In genomic region chr3:115146032-115146417, GRCh38 we compare ENCODE assay signal across 8 cellular contexts. TPM values are rescaled to one million over a fixed set of nuclear protein-coding genes. Genes with fewer than 3 reads are reported as not detected.
DNase-seq lines count a peak whose midpoint lies in the region; ATAC-seq and TF ChIP-seq lines count a peak whose summit lies in the region.

No MANE protein-coding gene starts in this region.

- H3K27ac ChIP-seq in A673 (ENCODE audit: low read depth, low read length, poor library complexity, severe bottlenecking) (peak overlapping the region; percentile 95), liver (ENCODE audit: low read depth in 1 of 2, low read length in 2 of 2) (peak overlapping the region; percentile 90 to 97)

- TF ChIP-seq CTCF in A673 (conservative IDR thresholded peaks at IDR 0.05; ENCODE audit: low read depth, low read length) (no peak), GM13977 (IDR thresholded peaks at IDR 0.05; ENCODE audit: extremely low read depth, insufficient read depth, missing control alignments) (no peak), WI38 (IDR thresholded peaks at IDR 0.05; ENCODE audit: low read depth, low read length) (no peak), liver (IDR thresholded peaks at IDR 0.05; ENCODE audit: low read depth, low read length, missing input control) (no peak)

- peak overlapping the region; percentile 57 to 94 for H3K9ac ChIP-seq in liver (ENCODE audit: low read depth in 1 of 2, low read length in 2 of 2)

- peak overlapping the region; percentile 85 for H3K4me3 ChIP-seq in A673 (ENCODE audit: low read depth, low read length, poor library complexity, severe bottlenecking)
- H3K4me3 ChIP-seq in WI38 (ENCODE audit: low read depth, low read length), result peak overlapping the region; percentile 77
- peak overlapping the region; percentile 68 to 98 (median 88) for H3K4me3 ChIP-seq in liver (ENCODE audit: low read depth in 1 of 3, low read length in 3 of 3)

- intact Hi-C loops in A673 (cut with micrococcal nuclease; ENCODE audit: unreplicated experiment), result no loop called here

- no peaks in the 10 kb centered on the region for H3K9me3 ChIP-seq in A673 (ENCODE audit: low read depth, low read length, poor library complexity, severe bottlenecking)
- H3K9me3 ChIP-seq in liver (ENCODE audit: control insufficient read depth in 4 of 4, low read length in 3 of 4), result no peaks in the 10 kb centered on the region

- in situ Hi-C loops in GM13977 (cut with MboI; ENCODE audit: low pct_unique_long_range_greater_than_20kb, low sequenced_read_pairs, unreplicated experiment), result no loop called here

- H3K36me3 ChIP-seq in A673 (ENCODE audit: insufficient read depth, low read length, poor library complexity, severe bottlenecking), result no peaks in the 10 kb centered on the region
- no peaks in the 10 kb centered on the region for H3K36me3 ChIP-seq in liver (ENCODE audit: control insufficient read depth in 4 of 4, insufficient read depth in 3 of 4, low read depth in 1 of 4, low read length in 3 of 4)

- BruUV-seq in A673 (replicated peaks; lab: Mats Ljungman, UMichigan), result no TSS peak

- under 1% methylated on average over 9 of the region's 9 CpGs for WGBS in liver

- peak; percentile 6 to 51 for TF ChIP-seq RAD21 in liver (IDR thresholded peaks at IDR 0.05)

- ATAC-seq in HG02571 (IDR thresholded peaks at IDR 0.05; ENCODE audit: unreplicated experiment), result no peak

- DNase-seq in A673 (ENCODE audit: low spot score), result peak; percentile 69
- peak; percentile 31 for DNase-seq in GM13977 (ENCODE audit: low spot score)
- peak; percentile 53 for DNase-seq in NCI-H2171 (lab: John Stamatoyannopoulos, UW)
- DNase-seq in dermis blood vessel endothelial cell, result peak; percentile 75
- DNase-seq in stimulated activated CD4-positive, alpha-beta T cell treated with anti-CD3 and anti-CD28 coated beads, Interleukin-4, amount 100 ng/mL, for 4 hours, result peak; percentile 10 to 19

- no peaks in the 10 kb centered on the region for H3K27me3 ChIP-seq in A673 (replicated peaks; ENCODE audit: insufficient read depth, low read depth, low read length, poor library complexity)
- H3K27me3 ChIP-seq in liver (ENCODE audit: control insufficient read depth in 4 of 4, insufficient read depth in 4 of 4, low read length in 3 of 4), result no peaks in the 10 kb centered on the region

- peaks cover 14% of the 10 kb centered on the region for H3K4me1 ChIP-seq in A673 (ENCODE audit: insufficient read depth, low read length, poor library complexity, severe bottlenecking)
- peaks cover 0 to 8% (median 3%) of the 10 kb centered on the region in 4 donors for H3K4me1 ChIP-seq in liver (ENCODE audit: control insufficient read depth in 4 of 4, insufficient read depth in 4 of 4, low read length in 3 of 4)

- POLR2A ChIA-PET in A673 (lab: Charles Lee; ENCODE audit: low non-redundant PET), result interaction anchor here (0.6 to 0.7 kb wide), 4 partner anchors 66 to 1193 kb away, joined by 3 to 21 read pairs (median 4); no protein-coding TSS in a partner anchor

- CTCF ChIA-PET in A673 (lab: Charles Lee), result interaction anchor here (0.5 to 0.7 kb wide), 3 partner anchors 102 to 638 kb away, joined by 3 to 6 read pairs (median 4); no protein-coding TSS in a partner anchor

TF ChIP-seq in liver, 16 proteins besides CTCF, POLR2A, EP300 and RAD21:
- no peak for TF ChIP-seq GABPA (IDR thresholded peaks at IDR 0.05 in 1 of 2, conservative IDR thresholded peaks at IDR 0.05 in 1 of 2)
- peak; percentile 95 for TF ChIP-seq YY1 (IDR thresholded peaks at IDR 0.05)
- peak; percentile 73 to 85 for TF ChIP-seq RXRA (IDR thresholded peaks at IDR 0.05)
- peak in 1 of 2 donors; percentile 10 for TF ChIP-seq JUND (IDR thresholded peaks at IDR 0.05)
- peak; percentile 67 for TF ChIP-seq TAF1 (conservative IDR thresholded peaks at IDR 0.05)
- TF ChIP-seq MAX (IDR thresholded peaks at IDR 0.05), result no peak
- no peak for TF ChIP-seq FOXA1 (IDR thresholded peaks at IDR 0.05)
- TF ChIP-seq FOXA2 (IDR thresholded peaks at IDR 0.05), result no peak
- peak; percentile 40 for TF ChIP-seq REST (IDR thresholded peaks at IDR 0.05)

RNA-seq across cellular contexts. Expression of gene ZBTB20, which starts 1.1 kb away (rescaled TPM):
- total RNA-seq in A673 (2021) (13.5 and 14.9 TPM in 2 replicates), dermis blood vessel endothelial cell (24.0 and 25.4 TPM in 2 replicates), liver (10 to 100 TPM in 1 of 2 donors, 1 to 10 TPM in 1; 8.4 to 83.2 TPM)
- 10 to 100 TPM in 1 of 2 donors, under 1 TPM in 1; 0.88 to 32.3 TPM for polyA plus RNA-seq in liver

Comparison
In these comparisons a context has a peak if more than half of its experiments do, and no peak if none do; other contexts are left out.
1. DNase-seq: peak in every context shown above with its lines; median percentile 75 in dermis blood vessel endothelial cell; 69 in A673; 53 in NCI-H2171; 31 in GM13977; 14 in stimulated activated CD4-positive, alpha-beta T cell treated with anti-CD3 and anti-CD28 coated beads, Interleukin-4, amount 100 ng/mL, for 4 hours.